3 cellular contexts compared by ENCODE assay signal in genomic region chr1:116350097-116350645, GRCh38.
A peak's percentile ranks its signal among the peaks of the same experiment; 100 is the strongest.
TF ChIP-seq lines count a peak whose summit lies in the region.

No MANE protein-coding gene starts in this region.

TF ChIP-seq in HepG2, 621 proteins besides CTCF, POLR2A, EP300 and RAD21:
- TF ChIP-seq XBP1 (CRISPR knock-in tag; IDR thresholded peaks at IDR 0.05) = no peak
- TF ChIP-seq, protein P1, sequence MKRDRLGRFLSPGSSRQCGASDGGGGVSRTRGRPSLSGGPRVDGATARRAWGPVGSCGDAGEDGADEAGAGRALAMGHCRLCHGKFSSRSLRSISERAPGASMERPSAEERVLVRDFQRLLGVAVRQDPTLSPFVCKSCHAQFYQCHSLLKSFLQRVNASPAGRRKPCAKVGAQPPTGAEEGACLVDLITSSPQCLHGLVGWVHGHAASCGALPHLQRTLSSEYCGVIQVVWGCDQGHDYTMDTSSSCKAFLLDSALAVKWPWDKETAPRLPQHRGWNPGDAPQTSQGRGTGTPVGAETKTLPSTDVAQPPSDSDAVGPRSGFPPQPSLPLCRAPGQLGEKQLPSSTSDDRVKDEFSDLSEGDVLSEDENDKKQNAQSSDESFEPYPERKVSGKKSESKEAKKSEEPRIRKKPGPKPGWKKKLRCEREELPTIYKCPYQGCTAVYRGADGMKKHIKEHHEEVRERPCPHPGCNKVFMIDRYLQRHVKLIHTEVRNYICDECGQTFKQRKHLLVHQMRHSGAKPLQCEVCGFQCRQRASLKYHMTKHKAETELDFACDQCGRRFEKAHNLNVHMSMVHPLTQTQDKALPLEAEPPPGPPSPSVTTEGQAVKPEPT (CRISPR knock-in tag; IDR thresholded peaks at IDR 0.05; ENCODE audit: low read depth) = no peak
- TF ChIP-seq TRIM22 (IDR thresholded peaks at IDR 0.05) = no peak
- TF ChIP-seq DRAP1 (CRISPR knock-in tag; IDR thresholded peaks at IDR 0.05) = no peak
- 0 out of 2 replicates have a peak, but pooled peaks have one; percentile 41 for TF ChIP-seq NFE2L2 (IDR thresholded peaks at IDR 0.05; ENCODE audit: low read length)
- TF ChIP-seq PITX1 (CRISPR knock-in tag; IDR thresholded peaks at IDR 0.05) = no peak

TF ChIP-seq in GM23338, 12 proteins besides CTCF, POLR2A, EP300 and RAD21 (continues in another document):
- TF ChIP-seq, protein P2, sequence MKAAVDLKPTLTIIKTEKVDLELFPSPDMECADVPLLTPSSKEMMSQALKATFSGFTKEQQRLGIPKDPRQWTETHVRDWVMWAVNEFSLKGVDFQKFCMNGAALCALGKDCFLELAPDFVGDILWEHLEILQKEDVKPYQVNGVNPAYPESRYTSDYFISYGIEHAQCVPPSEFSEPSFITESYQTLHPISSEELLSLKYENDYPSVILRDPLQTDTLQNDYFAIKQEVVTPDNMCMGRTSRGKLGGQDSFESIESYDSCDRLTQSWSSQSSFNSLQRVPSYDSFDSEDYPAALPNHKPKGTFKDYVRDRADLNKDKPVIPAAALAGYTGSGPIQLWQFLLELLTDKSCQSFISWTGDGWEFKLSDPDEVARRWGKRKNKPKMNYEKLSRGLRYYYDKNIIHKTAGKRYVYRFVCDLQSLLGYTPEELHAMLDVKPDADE (IDR thresholded peaks at IDR 0.05) = no peak
- no peak for TF ChIP-seq CREB1 (CRISPR knock-in tag; IDR thresholded peaks at IDR 0.05; ENCODE audit: low read depth)
- no peak for TF ChIP-seq ZNF331 (CRISPR knock-in tag; IDR thresholded peaks at IDR 0.05; ENCODE audit: low read depth)
- no peak for TF ChIP-seq POLR2AphosphoS5 (IDR thresholded peaks at IDR 0.05; ENCODE audit: low read depth)
- no peak for TF ChIP-seq EZH2phosphoT487 (IDR thresholded peaks at IDR 0.05; ENCODE audit: unreplicated experiment)
- TF ChIP-seq STAT1 (IDR thresholded peaks at IDR 0.05; ENCODE audit: unreplicated experiment) = no peak
- TF ChIP-seq JUNB (IDR thresholded peaks at IDR 0.05; ENCODE audit: unreplicated experiment) = no peak
- TF ChIP-seq ZNF114 (CRISPR knock-in tag; IDR thresholded peaks at IDR 0.05) = no peak
- no peak for TF ChIP-seq EZH2 (IDR thresholded peaks at IDR 0.05; ENCODE audit: low read depth, unreplicated experiment)
- TF ChIP-seq ZNF462 (CRISPR knock-in tag; IDR thresholded peaks at IDR 0.05) = no peak

TF ChIP-seq in K562, 482 proteins besides CTCF, POLR2A, EP300 and RAD21:
- TF ChIP-seq CREB3 (tag; conservative IDR thresholded peaks at IDR 0.05; ENCODE audit: low read depth) (no peak), C11orf30 (IDR thresholded peaks at IDR 0.05; ENCODE audit: low read depth) (peak; percentile 53; the same call in 1 of the 2 replicates), MAFG (tag; conservative IDR thresholded peaks at IDR 0.05) (peak; percentile 74), ZNF316 (IDR thresholded peaks at IDR 0.05) (peak; percentile 65), RNF2 (IDR thresholded peaks at IDR 0.05) (no peak), NFE2 (IDR thresholded peaks at IDR 0.05; ENCODE audit: low read depth) (peak; percentile 53), NFE2L1 (tag; IDR thresholded peaks at IDR 0.05; ENCODE audit: borderline replicate concordance, low read depth) (peak; percentile 39; the same call in 1 of the 2 replicates)
